Comparison of ENCODE assay signal across 8 cellular contexts in the genomic region with DNA sequence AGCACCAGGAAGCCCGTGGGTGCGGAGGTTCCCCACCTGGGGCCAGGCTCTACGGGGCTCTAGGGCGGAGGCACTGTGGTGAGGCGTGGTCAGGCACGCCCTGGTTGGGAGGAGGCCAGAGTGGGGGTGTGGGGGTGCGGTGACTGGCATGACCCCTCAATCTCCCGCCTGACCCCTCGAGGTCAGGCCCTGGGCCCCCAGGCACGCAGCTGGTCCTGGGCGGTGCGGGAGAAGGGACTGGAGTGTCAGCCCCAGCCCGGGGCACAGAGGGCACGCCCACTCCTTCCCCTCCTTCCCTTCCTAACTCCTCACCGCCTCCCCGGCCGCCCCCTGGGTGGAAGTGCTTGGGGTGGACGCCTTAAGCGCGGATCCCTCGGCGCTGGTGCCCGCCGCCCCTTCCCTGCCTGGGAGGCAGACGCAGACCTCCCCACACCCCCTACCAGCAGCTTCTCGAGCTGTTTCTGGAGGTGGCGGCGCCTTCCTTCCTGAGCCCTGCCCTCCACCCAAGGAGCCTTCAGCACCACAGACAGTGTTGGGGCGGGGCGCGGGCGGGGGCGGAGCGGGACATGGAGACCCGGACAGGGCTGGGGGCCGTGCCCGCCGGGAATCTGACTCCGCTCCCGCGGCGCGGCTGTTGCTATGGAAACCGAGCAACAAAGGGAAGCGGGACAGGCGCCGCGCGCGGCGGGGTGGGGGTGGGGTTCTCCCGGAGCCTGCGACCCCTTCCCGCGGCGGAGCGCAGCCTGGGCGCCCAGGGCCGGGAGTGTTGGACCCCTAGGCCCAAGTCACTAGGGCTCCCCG. TPM values are rescaled to one million over a fixed set of nuclear protein-coding genes. Genes with fewer than 3 reads are reported as not detected.
A peak's percentile ranks its signal among the peaks of the same experiment; 100 is the strongest.
DNase-seq lines count a peak whose midpoint lies in the region; ATAC-seq and TF ChIP-seq lines count a peak whose summit lies in the region.

No MANE protein-coding gene starts in this region.

- TF ChIP-seq POLR2A in GM18505 (IDR thresholded peaks at IDR 0.05; ENCODE audit: borderline replicate concordance, extremely low read depth, insufficient read depth, insufficient read length): no peak

- DNase-seq in activated CD4-positive, CD25-positive, alpha-beta regulatory T cell (lab: John Stamatoyannopoulos, UW): peak in 3 of 4 experiments; percentile 27 to 52 (median 46)
- no peak for DNase-seq in activated CD4-positive, CD25-positive, alpha-beta regulatory T cell treated with anti-CD3 and anti-CD28 coated beads, Interleukin-2, amount 50 U/mL, for 72 hours
- peak; percentile 72 for DNase-seq in NCI-H460 (ENCODE audit: extremely low read depth, low read depth)
- peak; percentile 85 for DNase-seq in activated CD4-positive, alpha-beta T cell treated with anti-CD3 and anti-CD28 coated beads, Interleukin-2, amount 50 U/mL, for 1 hour
- DNase-seq in dermis microvascular lymphatic vessel endothelial cell (ENCODE audit: low read depth in 2 of 2): peak; percentile 79 to 92
- DNase-seq in left kidney (ENCODE audit: low read depth, low spot score): peak; percentile 99
- DNase-seq in stimulated activated CD4-positive, alpha-beta T cell treated with anti-CD3 and anti-CD28 coated beads, Interleukin-4, amount 100 ng/mL, for 4 hours: peak; percentile 63 to 65

- ATAC-seq in GM18505 (IDR thresholded peaks at IDR 0.05; ENCODE audit: unreplicated experiment): no peak

RNA-seq across cellular contexts. Expression of a gene that starts 0.7 kb away (rescaled TPM):
- 13.6 and 18.7 TPM in 2 replicates for total RNA-seq in NCI-H460 (2014; rRNA removed; shearing (Covaris generic))
- polyA plus RNA-seq in NCI-H460 (2014; cell fraction: nucleus; rRNA removed): 21.1 and 26.1 TPM in 2 replicates
- total RNA-seq in dermis microvascular lymphatic vessel endothelial cell: 137 and 173 TPM in 2 replicates

RNA-seq across cellular contexts. Expression of a gene that starts 12.8 kb away (rescaled TPM):
- total RNA-seq in NCI-H460 (2014; rRNA removed; shearing (Covaris generic)): 65.3 and 85.6 TPM in 2 replicates
- polyA plus RNA-seq in NCI-H460 (2014; cell fraction: nucleus; rRNA removed): 90.1 and 167 TPM in 2 replicates
- total RNA-seq in dermis microvascular lymphatic vessel endothelial cell: 0.38 and 0.90 TPM in 2 replicates

RNA-seq across cellular contexts. Expression of a gene that starts 17.2 kb away (rescaled TPM):
- total RNA-seq in NCI-H460 (2014; rRNA removed; shearing (Covaris generic)): 21.3 and 23.1 TPM in 2 replicates
- polyA plus RNA-seq in NCI-H460 (2014; cell fraction: nucleus; rRNA removed): 189 and 228 TPM in 2 replicates
- 7.1 and 9.9 TPM in 2 replicates for total RNA-seq in dermis microvascular lymphatic vessel endothelial cell

RNA-seq across cellular contexts. Expression of a gene that starts 52.5 kb away (rescaled TPM):
- 1.9 and 3.1 TPM in 2 replicates for total RNA-seq in NCI-H460 (2014; rRNA removed; shearing (Covaris generic))
- polyA plus RNA-seq in NCI-H460 (2014; cell fraction: nucleus; rRNA removed): 7.5 and 14.5 TPM in 2 replicates
- 6.4 and 9.5 TPM in 2 replicates for total RNA-seq in dermis microvascular lymphatic vessel endothelial cell

RNA-seq across cellular contexts. Expression of a gene that starts 54.2 kb away (rescaled TPM):
- 68.0 and 77.9 TPM in 2 replicates for total RNA-seq in NCI-H460 (2014; rRNA removed; shearing (Covaris generic))
- polyA plus RNA-seq in NCI-H460 (2014; cell fraction: nucleus; rRNA removed): 579 and 625 TPM in 2 replicates
- total RNA-seq in dermis microvascular lymphatic vessel endothelial cell: 23.5 and 31.7 TPM in 2 replicates

Comparison
In these comparisons a context has a peak if more than half of its experiments do, and no peak if none do; other contexts are left out.
1. RNA of a gene that starts 12.8 kb away (total RNA-seq): 65.3 to 85.6 TPM in NCI-H460; 0.38 to 0.90 TPM in dermis microvascular lymphatic vessel endothelial cell; every median in the first group is over 10 times any median in the second.